Comparison of ENCODE assay signal across 12 cellular contexts in genomic region chrX:13427441-13428054, GRCh38.
DNase-seq lines count a peak whose midpoint lies in the region; ATAC-seq and TF ChIP-seq lines count a peak whose summit lies in the region.
"Had no signal": no experiment of that assay in that cellular context is flagged by ENCODE, and none has a peak within 500 bp of the region (broad histone marks: within the 10 kb centered on the region; RNA-seq: fewer than 3 reads in every experiment).

No MANE protein-coding gene starts in this region.

- no TSS peak for BruUV-seq in Panc1 (replicated peaks; lab: Mats Ljungman, UMichigan)

- WGBS in SK-N-SH (ENCODE audit: low lambda C conversion rate), result 71% methylated on average over 5 of the region's 5 CpGs

- in situ Hi-C loops in Panc1 (cut with HindIII; ENCODE audit: low pct_unique_long_range_greater_than_20kb, low sequenced_read_pairs), result no loop called here

- CTCF ChIA-PET in SK-N-SH (lab: Yijun Ruan, JAX) (interaction anchor here (0.6 to 0.8 kb wide), 2 partner anchors 30 to 604 kb away, joined by 3 read pairs; no protein-coding TSS in a partner anchor), Panc1 (lab: Charles Lee) (no interaction called here)

- H3K27ac ChIP-seq in SK-N-SH (ENCODE audit: low read depth in 2 of 2, low read length in 1 of 2) (peak overlapping the region in 1 of 2 experiments; percentile 98; a peak in 2 of 4 replicates), Panc1 (ENCODE audit: low read length) (peak overlapping the region; percentile 73), ascending aorta (no peak overlapping the region)

- no peak for TF ChIP-seq EP300 in SK-N-SH (IDR thresholded peaks at IDR 0.05; ENCODE audit: borderline replicate concordance in 1 of 2, low read depth in 1 of 2, low read length in 1 of 2)

- TF ChIP-seq CTCF in SK-N-SH (IDR thresholded peaks at IDR 0.05), result no peak
- TF ChIP-seq CTCF in Panc1 (IDR thresholded peaks at IDR 0.05), result no peak
- no peak for TF ChIP-seq CTCF in ascending aorta (IDR thresholded peaks at IDR 0.05)

- H3K4me3 ChIP-seq in SK-N-SH (ENCODE audit: low read depth in 2 of 2, low read length in 1 of 2), result no peak overlapping the region
- H3K4me3 ChIP-seq in Panc1 (ENCODE audit: low read depth in 2 of 2, low read length in 2 of 2), result no peak overlapping the region
- H3K4me3 ChIP-seq in ascending aorta, result no peak overlapping the region

- no peak overlapping the region for H3K9ac ChIP-seq in SK-N-SH

- intact Hi-C loops in Panc1 (cut with micrococcal nuclease; ENCODE audit: unreplicated experiment) (no loop called here), ascending aorta (cut with DNase I) (no loop called here)

- H3K36me3 Mint-ChIP-seq in stimulated activated effector memory CD8-positive, alpha-beta T cell treated with anti-CD3 and anti-CD28 coated beads, Interleukin-12 subunit alpha, Interleukin-12 subunit beta, amount 100 ng/mL, for 72 hours, result peaks cover 9% of the 10 kb centered on the region
- H3K36me3 Mint-ChIP-seq: CD8-positive, alpha-beta T cell had no signal

- TF ChIP-seq POLR2A in erythroblast (IDR thresholded peaks at IDR 0.05; ENCODE audit: low read length), result no peak

- no peaks in the 10 kb centered on the region for H3K9me2 ChIP-seq in SK-N-SH

- no peaks in the 10 kb centered on the region for H3K27me3 ChIP-seq in SK-N-SH (ENCODE audit: insufficient read depth)
- no peaks in the 10 kb centered on the region for H3K27me3 ChIP-seq in Panc1 (ENCODE audit: control insufficient read depth, insufficient read depth, low read length)
- H3K27me3 ChIP-seq in ascending aorta, result no peaks in the 10 kb centered on the region

- no peaks in the 10 kb centered on the region for H3K9me3 Mint-ChIP-seq in stimulated activated effector memory CD8-positive, alpha-beta T cell treated with anti-CD3 and anti-CD28 coated beads, Interleukin-12 subunit alpha, Interleukin-12 subunit beta, amount 100 ng/mL, for 72 hours
- H3K9me3 Mint-ChIP-seq: CD8-positive, alpha-beta T cell had no signal

- no peaks in the 10 kb centered on the region for H3K36me3 ChIP-seq in SK-N-SH (replicated peaks in 1 of 2; ENCODE audit: control insufficient read depth in 1 of 2, insufficient read depth in 2 of 2, low read length in 1 of 2)
- no peaks in the 10 kb centered on the region for H3K36me3 ChIP-seq in Panc1 (ENCODE audit: control insufficient read depth, insufficient read depth, low read length)
- H3K36me3 ChIP-seq in ascending aorta, result no peaks in the 10 kb centered on the region

- H2AFZ ChIP-seq in SK-N-SH (ENCODE audit: low read depth), result no peak overlapping the region

- no peak for TF ChIP-seq RAD21 in SK-N-SH (IDR thresholded peaks at IDR 0.05; ENCODE audit: low read length)

- POLR2A ChIA-PET in SK-N-SH (lab: Yijun Ruan, JAX), result interaction anchor here (0.6 kb wide), 1 partner anchor 23 kb away, joined by 3 read pairs; no protein-coding TSS in a partner anchor
- POLR2A ChIA-PET in Panc1 (lab: Charles Lee), result no interaction called here

- peak overlapping the region; percentile 30 for H3K4me3 Mint-ChIP-seq in stimulated activated effector memory CD8-positive, alpha-beta T cell treated with anti-CD3 and anti-CD28 coated beads, Interleukin-12 subunit alpha, Interleukin-12 subunit beta, amount 100 ng/mL, for 72 hours
- H3K4me3 Mint-ChIP-seq: CD8-positive, alpha-beta T cell had no signal

- ATAC-seq in SK-N-SH treated with all-trans-retinoic acid at 6 μM for 48 hours (no peak), Panc1 (peak; percentile 26; the same call in 1 of the 2 replicates)
- ATAC-seq in stimulated activated effector memory CD8-positive, alpha-beta T cell treated with anti-CD3 and anti-CD28 coated beads, Interleukin-12 subunit alpha, Interleukin-12 subunit beta, amount 100 ng/mL, for 72 hours, result no peak
- ATAC-seq: CD8-positive, alpha-beta T cell had no signal

- peaks cover 24% of the 10 kb centered on the region for H3K4me1 Mint-ChIP-seq in stimulated activated effector memory CD8-positive, alpha-beta T cell treated with anti-CD3 and anti-CD28 coated beads, Interleukin-12 subunit alpha, Interleukin-12 subunit beta, amount 100 ng/mL, for 72 hours

- H3K4me1 ChIP-seq in SK-N-SH (ENCODE audit: control insufficient read depth in 1 of 2, insufficient read depth in 2 of 2, low read depth in 1 of 2, low read length in 1 of 2) (peaks cover 0 to 32% of the 10 kb centered on the region in 2 experiments; a peak in 2 of 4 replicates), Panc1 (ENCODE audit: control insufficient read depth, insufficient read depth, low read length) (no peaks in the 10 kb centered on the region), ascending aorta (peaks cover 0 to 3% of the 10 kb centered on the region in 2 donors)

- peak overlapping the region; percentile 91 for H3K27ac Mint-ChIP-seq in stimulated activated effector memory CD8-positive, alpha-beta T cell treated with anti-CD3 and anti-CD28 coated beads, Interleukin-12 subunit alpha, Interleukin-12 subunit beta, amount 100 ng/mL, for 72 hours

- peak overlapping the region; percentile 55; the same call in 1 of the 2 replicates for H3K4me2 ChIP-seq in SK-N-SH

- no peaks in the 10 kb centered on the region for H3K79me2 ChIP-seq in SK-N-SH (ENCODE audit: insufficient read depth)

- DNase-seq in SK-N-SH (no peak), Panc1 (ENCODE audit: low read depth, low spot score) (no peak), erythroblast (lab: John Stamatoyannopoulos, UW) (peak; percentile 54 to 58), NCI-H1048 (lab: John Stamatoyannopoulos, UW) (no peak), ascending aorta (ENCODE audit: low spot score in 2 of 2) (no peak)
- no peak for DNase-seq in stimulated activated effector memory CD8-positive, alpha-beta T cell treated with anti-CD3 and anti-CD28 coated beads, Interleukin-12 subunit alpha, Interleukin-12 subunit beta, amount 100 ng/mL, for 72 hours (ENCODE audit: low spot score in 2 of 2)
- DNase-seq in stimulated activated CD4-positive, alpha-beta T cell treated with anti-CD3 and anti-CD28 coated beads, Interleukin-2, amount 100 ng/mL, for 48 hours, result no peak
- DNase-seq: activated naive CD4-positive, alpha-beta T cell; CD8-positive, alpha-beta T cell; hippocampal formation; stimulated activated naive CD4-positive, alpha-beta T cell treated with Interleukin-2 at 50 U/mL for 16 hours had no signal

- H3F3A ChIP-seq in SK-N-SH (replicated peaks; ENCODE audit: insufficient read depth), result peaks cover 35% of the 10 kb centered on the region

- 0 out of 2 replicates have a peak, but pooled peaks cover 7% of the 10 kb centered on the region for H3K9me3 ChIP-seq in SK-N-SH
- no peaks in the 10 kb centered on the region for H3K9me3 ChIP-seq in Panc1 (ENCODE audit: control insufficient read depth, insufficient read depth, low read depth, low read length)
- peaks cover 0 to 6% of the 10 kb centered on the region in 2 donors for H3K9me3 ChIP-seq in ascending aorta

- H4K20me1 ChIP-seq in SK-N-SH (ENCODE audit: insufficient read depth), result no peaks in the 10 kb centered on the region

TF ChIP-seq in SK-N-SH, 30 proteins besides CTCF, POLR2A, EP300 and RAD21:
- TF ChIP-seq POLR2AphosphoS5 (IDR thresholded peaks at IDR 0.05; ENCODE audit: low read depth, low read length), result no peak
- TF ChIP-seq MEF2A (IDR thresholded peaks at IDR 0.05; ENCODE audit: borderline replicate concordance, low read depth), result no peak

TF ChIP-seq in SK-N-SH treated with all-trans-retinoic acid at 6 μM for 48 hours, 23 proteins besides CTCF, POLR2A, EP300 and RAD21:
- no peak for TF ChIP-seq POU6F1 (CRISPR knock-in tag; IDR thresholded peaks at IDR 0.05; ENCODE audit: borderline replicate concordance, low read depth)

Comparison
In these comparisons a context has a peak if more than half of its experiments do, and no peak if none do; other contexts are left out.
1. DNase-seq: peak in erythroblast (2 of 2); none in SK-N-SH (single experiment), Panc1 (single experiment), stimulated activated effector memory CD8-positive, alpha-beta T cell treated with anti-CD3 and anti-CD28 coated beads, Interleukin-12 subunit alpha, Interleukin-12 subunit beta, amount 100 ng/mL, for 72 hours (0 of 2), NCI-H1048 (single experiment), stimulated activated CD4-positive, alpha-beta T cell treated with anti-CD3 and anti-CD28 coated beads, Interleukin-2, amount 100 ng/mL, for 48 hours (0 of 2) and ascending aorta (0 of 2).